In genomic region chr9:132044176-132044880, GRCh38 we compare ENCODE assay signal across 12 cellular contexts.
"Had no signal": no experiment of that assay in that cellular context is flagged by ENCODE, and none has a peak within 500 bp of the region (broad histone marks: within the 10 kb centered on the region; RNA-seq: fewer than 3 reads in every experiment).

No MANE protein-coding gene starts in this region.

- H3K9me3 ChIP-seq: left lung, stomach, tibial artery, uterus had no signal

- H3K4me1 ChIP-seq: left lung, uterus had no signal

- H3K4me3 ChIP-seq: left lung, stomach, tibial artery, uterus had no signal

- H3K27ac ChIP-seq: left lung, stomach, tibial artery, uterus had no signal

- H3K36me3 ChIP-seq: left lung, stomach, tibial artery, uterus had no signal

- ATAC-seq: left lung had no signal

- H3K27me3 ChIP-seq: left lung, stomach, tibial artery, uterus had no signal

- DNase-seq: activated CD4-positive, alpha-beta memory T cell treated with anti-CD3 and anti-CD28 coated beads, Interleukin-2, amount 10 ng/mL, durations not matched to agents 7 days and 5 days; activated CD4-positive, CD25-positive, alpha-beta regulatory T cell treated with anti-CD3 and anti-CD28 coated beads, Interleukin-2, amount 50 U/mL, for 72 hours; activated gamma-delta T cell; activated T-cell treated with anti-CD3 and anti-CD28 coated beads, Interleukin-2, amount 50 U/mL, for 48 hours; amygdala; cerebellar nuclear complex; foreskin fibroblast; head of caudate nucleus; left lung; stomach; tibial artery; uterus had no signal
